ENCODE assay signal across 9 cellular contexts in genomic region chr17:39165844-39166349, GRCh38. TPM values are rescaled to one million over a fixed set of nuclear protein-coding genes. Genes with fewer than 3 reads are reported as not detected.
A peak's percentile ranks its signal among the peaks of the same experiment; 100 is the strongest.
DNase-seq lines count a peak whose midpoint lies in the region; ATAC-seq, FAIRE-seq and TF ChIP-seq lines count a peak whose summit lies in the region.
"Had no signal": no experiment of that assay in that cellular context is flagged by ENCODE, and none has a peak within 500 bp of the region (broad histone marks: within the 10 kb centered on the region; RNA-seq: fewer than 3 reads in every experiment).

Gene ARL5C, minus strand, starts transcription at chr17:39166161. Its CDS starts 401 bp downstream, at chr17:39165760.

- POLR2A ChIA-PET in endothelial cell of umbilical vein (lab: Charles Lee), result interaction anchor here (0.6 kb wide), 1 partner anchor 186 kb away, joined by 3 read pairs; no protein-coding TSS in a partner anchor

- peaks cover 21% of the 10 kb centered on the region for H3K4me1 ChIP-seq in KMS-11 (ENCODE audit: low read depth, poor library complexity, severe bottlenecking)
- H3K4me1 ChIP-seq in endothelial cell of umbilical vein (ENCODE audit: control insufficient read depth, extremely low read depth, insufficient read depth, low read length), result peaks cover 5% of the 10 kb centered on the region

- H3K9me3 Mint-ChIP-seq in neural crest cell, result peaks cover 5% of the 10 kb centered on the region

- peak within 1 kb of the TSS; percentile 95 for H3K27ac Mint-ChIP-seq in neural crest cell (ENCODE audit: unreplicated experiment)

- H3K4me3 Mint-ChIP-seq in neural crest cell, result peak within 1 kb of the TSS; percentile 91

- FAIRE-seq in endothelial cell of umbilical vein (lab: Jason Lieb, UNC) (no peak), D721Med (lab: Jason Lieb, UNC) (no peak)

- BruUV-seq in endothelial cell of umbilical vein (replicated peaks; lab: Mats Ljungman, UMichigan), result no TSS peak

- peaks cover 35% of the 10 kb centered on the region for H3K27me3 Mint-ChIP-seq in neural crest cell (ENCODE audit: low read depth)

- peak within 1 kb of the TSS; percentile 71 for H3K4me2 ChIP-seq in KMS-11
- peak within 1 kb of the TSS; percentile 74 for H3K4me2 ChIP-seq in endothelial cell of umbilical vein (ENCODE audit: insufficient read depth, low read length)

- H4K20me1 ChIP-seq in KMS-11 (ENCODE audit: insufficient read depth) (no peaks in the 10 kb centered on the region), endothelial cell of umbilical vein (replicated peaks; ENCODE audit: control insufficient read depth, extremely low read depth, insufficient read depth, low read length) (no peaks in the 10 kb centered on the region)

- H3K79me2 ChIP-seq in KMS-11 (ENCODE audit: insufficient read depth, low read depth) (no peaks in the 10 kb centered on the region), endothelial cell of umbilical vein (ENCODE audit: control insufficient read depth, insufficient read depth, low read length) (no peaks in the 10 kb centered on the region)

- peaks cover 13% of the 10 kb centered on the region for H3K4me1 Mint-ChIP-seq in neural crest cell

- TF ChIP-seq CTCF in AG09309 (IDR thresholded peaks at IDR 0.05; ENCODE audit: control insufficient read depth, insufficient read depth, low read depth, low read length, missing control alignments) (no peak), KMS-11 (conservative IDR thresholded peaks at IDR 0.05; ENCODE audit: low read depth, low read length) (no peak), endothelial cell of umbilical vein (IDR thresholded peaks at IDR 0.05; ENCODE audit: extremely low read depth in 1 of 2, insufficient read depth in 1 of 2, low read depth in 1 of 2, low read length in 2 of 2) (no peak), neural crest cell (conservative IDR thresholded peaks at IDR 0.05) (no peak), D721Med (IDR thresholded peaks at IDR 0.05; ENCODE audit: insufficient read depth, missing control alignments) (no peak)

- peak within 1 kb of the TSS; percentile 89 for H2AFZ ChIP-seq in KMS-11 (ENCODE audit: low read depth)
- peak within 1 kb of the TSS; percentile 96 for H2AFZ ChIP-seq in endothelial cell of umbilical vein (ENCODE audit: low read depth, low read length)

- H3K27ac ChIP-seq in KMS-11, result no peak within 1 kb of the TSS
- H3K27ac ChIP-seq in endothelial cell of umbilical vein (ENCODE audit: insufficient read depth, low read depth, low read length), result no peak within 1 kb of the TSS

- H3K4me3 ChIP-seq in AG09309 (ENCODE audit: control insufficient read depth, low read depth, low read length) (peak within 1 kb of the TSS; percentile 52), KMS-11 (IDR thresholded peaks at IDR 0.05; ENCODE audit: insufficient read depth, low read depth, low read length) (no peak within 1 kb of the TSS), endothelial cell of umbilical vein (replicated peaks in 1 of 3; ENCODE audit: insufficient read depth in 1 of 3, low read depth in 1 of 3, low read length in 3 of 3) (peak within 1 kb of the TSS; percentile 2 to 54 (median 36))

- H3K27me3 ChIP-seq in KMS-11 (ENCODE audit: insufficient read depth, low read depth) (no peaks in the 10 kb centered on the region), endothelial cell of umbilical vein (ENCODE audit: control insufficient read depth in 2 of 2, insufficient read depth in 2 of 2, low read length in 2 of 2) (peaks cover 27 to 28% of the 10 kb centered on the region in 2 experiments)

- intact Hi-C loops in endothelial cell of umbilical vein (cut with micrococcal nuclease), result loop anchor here (2.0 kb wide), 1 partner anchor 67 kb away; no protein-coding TSS in a partner anchor

- H3K9me3 ChIP-seq in endothelial cell of umbilical vein (replicated peaks; ENCODE audit: control insufficient read depth, insufficient read depth, low read length), result no peaks in the 10 kb centered on the region

- H3K9ac ChIP-seq in KMS-11, result peak within 1 kb of the TSS; percentile 19; the same call in 1 of the 2 replicates
- H3K9ac ChIP-seq in endothelial cell of umbilical vein (replicated peaks; ENCODE audit: extremely low read depth, insufficient read depth, low read length), result peak within 1 kb of the TSS; percentile 0

- no peaks in the 10 kb centered on the region for H3K36me3 ChIP-seq in KMS-11 (ENCODE audit: insufficient read depth)
- H3K36me3 ChIP-seq in endothelial cell of umbilical vein (ENCODE audit: control insufficient read depth in 2 of 2, extremely low read depth in 1 of 2, insufficient read depth in 2 of 2, low read length in 2 of 2), result no peaks in the 10 kb centered on the region

- peaks cover 3% of the 10 kb centered on the region for H3K36me3 Mint-ChIP-seq in neural crest cell (ENCODE audit: low read depth)

- no peaks in the 10 kb centered on the region for H3K9me1 ChIP-seq in endothelial cell of umbilical vein (replicated peaks; ENCODE audit: control insufficient read depth, extremely low read depth, insufficient read depth, low read length)

- no peak for ATAC-seq in GM19328 (IDR thresholded peaks at IDR 0.05; ENCODE audit: unreplicated experiment)
- ATAC-seq in GM18517 (IDR thresholded peaks at IDR 0.05; ENCODE audit: unreplicated experiment), result no peak

- no peak for DNase-seq in AG09309 (ENCODE audit: low read depth)
- no peak for DNase-seq in endothelial cell of umbilical vein (ENCODE audit: low read depth, low spot score)
- DNase-seq in neural crest cell (ENCODE audit: low read depth, low spot score), result no peak
- DNase-seq in AG08396 (ENCODE audit: low spot score), result no peak
- DNase-seq in D721Med (ENCODE audit: insufficient read length, low spot score), result no peak

- CTCF ChIA-PET in endothelial cell of umbilical vein (lab: Charles Lee), result interaction anchor here (0.5 to 6.0 kb wide), 5 partner anchors 9 to 183 kb away, joined by 3 to 121 read pairs (median 39); partner anchors contain the start of gene PLXDC1

- dilution Hi-C loops in endothelial cell of umbilical vein (cut with MboI; ENCODE audit: extremely low pct_ligation_motif_present, low sequenced_read_pairs), result no loop called here

- no peak for TF ChIP-seq POLR2A in endothelial cell of umbilical vein (IDR thresholded peaks at IDR 0.05; ENCODE audit: low read depth, low read length)

TF ChIP-seq in endothelial cell of umbilical vein, 7 proteins besides CTCF, POLR2A, EP300 and RAD21:
- no peak for TF ChIP-seq MAX (IDR thresholded peaks at IDR 0.05; ENCODE audit: insufficient read depth, insufficient read length)
- TF ChIP-seq JUN (IDR thresholded peaks at IDR 0.05; ENCODE audit: borderline replicate concordance, insufficient read depth, insufficient read length, low read depth), result no peak
- no peak for TF ChIP-seq EZH2 (IDR thresholded peaks at IDR 0.05; ENCODE audit: borderline replicate concordance, low read depth, low read length, severe bottlenecking)
- no peak for TF ChIP-seq MYC (IDR thresholded peaks at IDR 0.05; ENCODE audit: low read depth, low read length)
- TF ChIP-seq FOS (IDR thresholded peaks at IDR 0.05; ENCODE audit: borderline replicate concordance, insufficient read depth, low read length), result no peak
- no peak for TF ChIP-seq POLR2AphosphoS5 (IDR thresholded peaks at IDR 0.05; ENCODE audit: insufficient read depth, low read depth, low read length)
- TF ChIP-seq GATA2 (IDR thresholded peaks at IDR 0.05; ENCODE audit: insufficient read depth, insufficient read length, low read depth, low read length), result no peak

RNA-seq across cellular contexts. Expression of gene ARL5C, which starts in this region (rescaled TPM):
- total RNA-seq in endothelial cell of umbilical vein, result not detected in 2 replicates
- polyA plus RNA-seq in endothelial cell of umbilical vein, result not detected in 2 replicates
- not detected in 2 replicates for polyA plus RNA-seq in endothelial cell of umbilical vein (2011; cell fraction: cytosol; rRNA removed)
- polyA plus RNA-seq in endothelial cell of umbilical vein (2011; cell fraction: nucleus; rRNA removed), result not detected in 2 replicates
- not detected in 2 replicates for polyA plus RNA-seq in endothelial cell of umbilical vein (2012)
- polyA minus RNA-seq in endothelial cell of umbilical vein, result not detected in 2 replicates
- not detected for polyA minus RNA-seq in endothelial cell of umbilical vein (2011; cell fraction: cytosol; rRNA and poly(A)+ RNA removed)
- polyA minus RNA-seq in endothelial cell of umbilical vein (2011; cell fraction: nucleus; rRNA and poly(A)+ RNA removed), result 0.34 TPM in 1 of 2 replicates, not detected in the other
- total RNA-seq in neural crest cell, result not detected in 2 replicates
- total RNA-seq: temporal lobe had no signal
